In the genomic region with DNA sequence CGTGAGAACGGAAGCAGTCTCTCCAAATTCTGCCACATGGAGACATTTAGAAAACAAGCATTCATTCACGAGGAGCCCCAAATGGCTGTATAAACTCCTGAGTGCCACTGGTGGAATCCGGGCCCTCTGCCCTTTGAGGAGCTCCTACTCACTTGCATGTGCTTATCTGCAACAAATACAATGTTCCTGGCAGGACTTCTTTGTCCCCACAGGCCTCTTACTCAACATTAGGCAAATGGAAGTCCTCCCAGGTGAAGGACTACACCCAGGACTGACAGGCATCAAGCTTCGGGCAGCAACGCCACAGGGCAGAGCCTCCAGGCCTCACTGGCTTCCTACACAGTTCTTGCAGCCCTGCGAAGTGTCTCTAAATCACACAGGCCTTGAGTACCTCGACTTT, we compare ENCODE assay signal across 27 cellular contexts.
"Had no signal": no experiment of that assay in that cellular context is flagged by ENCODE, and none has a peak within 500 bp of the region (broad histone marks: within the 10 kb centered on the region; RNA-seq: fewer than 3 reads in every experiment).

No MANE protein-coding gene starts in this region.

- H3K36me3 Mint-ChIP-seq: activated naive CD4-positive, alpha-beta T cell treated with anti-CD3 and anti-CD28 coated beads, Interleukin-2, amount 10 ng/mL, durations not matched to agents 7 days and 5 days; natural killer cell treated with Interleukin-12 subunit alpha and Interleukin-12 subunit beta and Interleukin-15 and Interleukin-18, amount 100 ng/mL, for 72 hours; type B pancreatic cell; WTC11 had no signal

- H3K27ac Mint-ChIP-seq: activated CD4-positive, alpha-beta memory T cell treated with anti-CD3 and anti-CD28 coated beads, Interleukin-2, amount 10 ng/mL, durations not matched to agents 7 days and 5 days; activated CD4-positive, alpha-beta T cell treated with anti-CD3 and anti-CD28 coated beads, Interleukin-2, amount 10 ng/mL, durations not matched to agents 7 days and 5 days; activated naive CD4-positive, alpha-beta T cell treated with anti-CD3 and anti-CD28 coated beads, Interleukin-2, amount 10 ng/mL, durations not matched to agents 7 days and 5 days; activated T-cell treated with anti-CD3 and anti-CD28 coated beads, Interleukin-2, amount 50 U/mL, for 24 hours; natural killer cell treated with Interleukin-12 subunit alpha and Interleukin-12 subunit beta and Interleukin-15 and Interleukin-18, amount 100 ng/mL, for 72 hours; type B pancreatic cell; WTC11 had no signal

- ATAC-seq: left colon; mucosa of descending colon; natural killer cell treated with Interleukin-12 subunit alpha and Interleukin-12 subunit beta and Interleukin-15 and Interleukin-18, amount 100 ng/mL, for 72 hours; WTC11 had no signal

- DNase-seq: activated CD4-positive, alpha-beta memory T cell treated with anti-CD3 and anti-CD28 coated beads, Interleukin-2, amount 10 ng/mL, durations not matched to agents 7 days and 5 days; activated CD4-positive, alpha-beta T cell treated with anti-CD3 and anti-CD28 coated beads for 1 hour; activated CD4-positive, alpha-beta T cell treated with anti-CD3 and anti-CD28 coated beads, Interleukin-2, amount 10 ng/mL, durations not matched to agents 7 days and 5 days; activated CD8-positive, alpha-beta memory T cell treated with anti-CD3 and anti-CD28 coated beads, Interleukin-2, amount 50 U/mL, for 48 hours; activated gamma-delta T cell; activated naive CD4-positive, alpha-beta T cell treated with anti-CD3 and anti-CD28 coated beads, Interleukin-2, amount 10 ng/mL, durations not matched to agents 7 days and 5 days; activated T-cell treated with anti-CD3 and anti-CD28 coated beads, Interleukin-2, amount 50 U/mL, for 24 hours; amniotic stem cell; colonic mucosa; effector CD8-positive, alpha-beta T cell; esophagus squamous epithelium; foreskin melanocyte; glutamatergic neuron; hippocampal formation; left colon; mucosa of descending colon; stimulated activated CD4-positive, alpha-beta T cell treated with anti-CD3 and anti-CD28 coated beads, Interleukin-15, amount 100 ng/mL, for 24 hours; stimulated activated CD4-positive, alpha-beta T cell treated with anti-CD3 and anti-CD28 coated beads, Interleukin-2, amount 100 ng/mL, for 24 hours; stimulated activated naive CD4-positive, alpha-beta T cell; T-helper 2 cell; testis had no signal

- H3K4me3 ChIP-seq: breast epithelium, colonic mucosa, esophagus squamous epithelium, mucosa of descending colon, testis had no signal

- H3K4me1 Mint-ChIP-seq: activated CD4-positive, alpha-beta memory T cell treated with anti-CD3 and anti-CD28 coated beads, Interleukin-2, amount 10 ng/mL, durations not matched to agents 7 days and 5 days; activated naive CD4-positive, alpha-beta T cell treated with anti-CD3 and anti-CD28 coated beads, Interleukin-2, amount 10 ng/mL, durations not matched to agents 7 days and 5 days; central memory CD8-positive, alpha-beta T cell had no signal

- H3K27ac ChIP-seq: colonic mucosa, epithelial cell of prostate, esophagus squamous epithelium, testis had no signal

- H3K9me3 ChIP-seq: breast epithelium, colonic mucosa, esophagus squamous epithelium, mucosa of descending colon, testis had no signal

- H3K36me3 ChIP-seq: breast epithelium, colonic mucosa, esophagus squamous epithelium had no signal

- H3K9me3 Mint-ChIP-seq: activated CD4-positive, alpha-beta memory T cell treated with anti-CD3 and anti-CD28 coated beads, Interleukin-2, amount 10 ng/mL, durations not matched to agents 7 days and 5 days; activated CD4-positive, alpha-beta T cell treated with anti-CD3 and anti-CD28 coated beads, Interleukin-2, amount 10 ng/mL, durations not matched to agents 7 days and 5 days; activated naive CD4-positive, alpha-beta T cell treated with anti-CD3 and anti-CD28 coated beads, Interleukin-2, amount 10 ng/mL, durations not matched to agents 7 days and 5 days; activated T-cell treated with anti-CD3 and anti-CD28 coated beads, Interleukin-2, amount 50 U/mL, for 24 hours; central memory CD8-positive, alpha-beta T cell; natural killer cell treated with Interleukin-12 subunit alpha and Interleukin-12 subunit beta and Interleukin-15 and Interleukin-18, amount 100 ng/mL, for 72 hours; type B pancreatic cell; WTC11 had no signal

- H3K4me3 Mint-ChIP-seq: activated CD4-positive, alpha-beta memory T cell treated with anti-CD3 and anti-CD28 coated beads, Interleukin-2, amount 10 ng/mL, durations not matched to agents 7 days and 5 days; activated CD4-positive, alpha-beta T cell treated with anti-CD3 and anti-CD28 coated beads, Interleukin-2, amount 10 ng/mL, durations not matched to agents 7 days and 5 days; activated naive CD4-positive, alpha-beta T cell treated with anti-CD3 and anti-CD28 coated beads, Interleukin-2, amount 10 ng/mL, durations not matched to agents 7 days and 5 days; activated T-cell treated with anti-CD3 and anti-CD28 coated beads, Interleukin-2, amount 50 U/mL, for 24 hours; central memory CD8-positive, alpha-beta T cell; natural killer cell treated with Interleukin-12 subunit alpha and Interleukin-12 subunit beta and Interleukin-15 and Interleukin-18, amount 100 ng/mL, for 72 hours; type B pancreatic cell; WTC11 had no signal

- H3K27me3 ChIP-seq: breast epithelium, colonic mucosa, testis had no signal
